ENCODE assay signal across 1 cellular context in the genomic region with DNA sequence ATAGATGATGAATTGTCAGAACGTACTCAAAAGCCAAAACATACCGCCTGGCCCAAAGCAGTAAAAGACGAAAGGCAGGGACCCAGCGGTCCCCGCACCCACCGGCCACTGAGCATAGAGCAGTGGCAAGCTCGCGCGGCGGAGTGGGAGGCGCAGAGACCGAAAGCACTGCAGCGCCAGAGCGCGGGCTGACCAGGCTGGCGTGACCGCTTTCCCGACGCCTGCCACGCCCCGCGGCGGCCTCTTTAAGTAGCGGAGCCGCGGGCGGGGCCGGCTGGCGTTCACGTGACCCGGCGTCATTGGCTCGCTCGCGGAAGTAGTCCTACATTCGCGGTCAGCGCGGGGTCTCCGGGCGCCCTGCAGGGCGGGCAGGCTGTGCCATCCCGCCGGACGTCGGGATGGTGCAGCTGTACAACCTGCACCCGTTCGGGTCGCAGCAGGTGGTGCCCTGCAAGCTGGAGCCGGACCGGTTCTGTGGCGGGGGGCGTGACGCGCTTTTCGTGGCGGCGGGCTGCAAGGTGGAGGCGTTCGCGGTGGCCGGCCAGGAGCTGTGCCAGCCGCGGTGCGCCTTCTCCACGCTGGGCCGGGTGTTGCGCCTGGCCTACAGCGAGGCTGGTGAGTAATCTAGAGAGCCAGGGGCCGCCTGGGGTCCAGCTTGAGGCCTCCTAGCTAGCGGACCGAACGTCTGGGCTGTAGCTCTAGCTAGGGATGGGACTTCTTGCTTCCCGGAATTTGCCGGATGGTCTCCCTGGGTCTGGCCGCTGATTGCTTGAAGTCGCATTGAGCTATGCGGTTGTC.
TF ChIP-seq lines count a peak whose summit lies in the region.

A gene with protein sequence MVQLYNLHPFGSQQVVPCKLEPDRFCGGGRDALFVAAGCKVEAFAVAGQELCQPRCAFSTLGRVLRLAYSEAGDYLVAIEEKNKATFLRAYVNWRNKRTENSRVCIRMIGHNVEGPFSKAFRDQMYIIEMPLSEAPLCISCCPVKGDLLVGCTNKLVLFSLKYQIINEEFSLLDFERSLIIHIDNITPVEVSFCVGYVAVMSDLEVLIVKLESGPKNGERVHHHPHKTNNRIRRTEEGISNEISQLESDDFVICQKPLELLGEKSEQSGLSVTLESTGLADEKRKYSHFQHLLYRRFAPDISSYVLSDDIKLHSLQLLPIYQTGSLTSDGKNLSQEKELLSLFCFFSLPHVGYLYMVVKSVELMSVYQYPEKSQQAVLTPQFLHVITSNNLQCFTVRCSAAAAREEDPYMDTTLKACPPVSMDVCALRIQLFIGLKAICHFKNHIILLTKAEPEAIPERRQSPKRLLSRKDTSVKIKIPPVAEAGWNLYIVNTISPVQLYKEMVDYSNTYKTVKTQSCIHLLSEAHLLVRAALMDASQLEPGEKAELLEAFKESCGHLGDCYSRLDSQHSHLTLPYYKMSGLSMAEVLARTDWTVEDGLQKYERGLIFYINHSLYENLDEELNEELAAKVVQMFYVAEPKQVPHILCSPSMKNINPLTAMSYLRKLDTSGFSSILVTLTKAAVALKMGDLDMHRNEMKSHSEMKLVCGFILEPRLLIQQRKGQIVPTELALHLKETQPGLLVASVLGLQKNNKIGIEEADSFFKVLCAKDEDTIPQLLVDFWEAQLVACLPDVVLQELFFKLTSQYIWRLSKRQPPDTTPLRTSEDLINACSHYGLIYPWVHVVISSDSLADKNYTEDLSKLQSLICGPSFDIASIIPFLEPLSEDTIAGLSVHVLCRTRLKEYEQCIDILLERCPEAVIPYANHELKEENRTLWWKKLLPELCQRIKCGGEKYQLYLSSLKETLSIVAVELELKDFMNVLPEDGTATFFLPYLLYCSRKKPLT (plus strand): TSS at position 313 of the 798 bp plus-strand sequence. CDS start 86 bp downstream, at position 399.

TF ChIP-seq in HepG2, 621 proteins besides CTCF, POLR2A, EP300 and RAD21 (continued from another document and continues in another):
- TF ChIP-seq, protein P1, sequence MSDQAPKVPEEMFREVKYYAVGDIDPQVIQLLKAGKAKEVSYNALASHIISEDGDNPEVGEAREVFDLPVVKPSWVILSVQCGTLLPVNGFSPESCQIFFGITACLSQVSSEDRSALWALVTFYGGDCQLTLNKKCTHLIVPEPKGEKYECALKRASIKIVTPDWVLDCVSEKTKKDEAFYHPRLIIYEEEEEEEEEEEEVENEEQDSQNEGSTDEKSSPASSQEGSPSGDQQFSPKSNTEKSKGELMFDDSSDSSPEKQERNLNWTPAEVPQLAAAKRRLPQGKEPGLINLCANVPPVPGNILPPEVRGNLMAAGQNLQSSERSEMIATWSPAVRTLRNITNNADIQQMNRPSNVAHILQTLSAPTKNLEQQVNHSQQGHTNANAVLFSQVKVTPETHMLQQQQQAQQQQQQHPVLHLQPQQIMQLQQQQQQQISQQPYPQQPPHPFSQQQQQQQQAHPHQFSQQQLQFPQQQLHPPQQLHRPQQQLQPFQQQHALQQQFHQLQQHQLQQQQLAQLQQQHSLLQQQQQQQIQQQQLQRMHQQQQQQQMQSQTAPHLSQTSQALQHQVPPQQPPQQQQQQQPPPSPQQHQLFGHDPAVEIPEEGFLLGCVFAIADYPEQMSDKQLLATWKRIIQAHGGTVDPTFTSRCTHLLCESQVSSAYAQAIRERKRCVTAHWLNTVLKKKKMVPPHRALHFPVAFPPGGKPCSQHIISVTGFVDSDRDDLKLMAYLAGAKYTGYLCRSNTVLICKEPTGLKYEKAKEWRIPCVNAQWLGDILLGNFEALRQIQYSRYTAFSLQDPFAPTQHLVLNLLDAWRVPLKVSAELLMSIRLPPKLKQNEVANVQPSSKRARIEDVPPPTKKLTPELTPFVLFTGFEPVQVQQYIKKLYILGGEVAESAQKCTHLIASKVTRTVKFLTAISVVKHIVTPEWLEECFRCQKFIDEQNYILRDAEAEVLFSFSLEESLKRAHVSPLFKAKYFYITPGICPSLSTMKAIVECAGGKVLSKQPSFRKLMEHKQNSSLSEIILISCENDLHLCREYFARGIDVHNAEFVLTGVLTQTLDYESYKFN (CRISPR knock-in tag; conservative IDR thresholded peaks at IDR 0.05): no peak; the same call in 1 of the 2 replicates
- TF ChIP-seq ZNF547 (CRISPR knock-in tag; IDR thresholded peaks at IDR 0.05) (peak; percentile 88), ZNF383 (CRISPR knock-in tag; IDR thresholded peaks at IDR 0.05; ENCODE audit: borderline replicate concordance) (no peak), HOXA9 (CRISPR knock-in tag; IDR thresholded peaks at IDR 0.05; ENCODE audit: borderline replicate concordance) (0 out of 2 replicates have a peak, but pooled peaks have one; percentile 65), ELF4 (CRISPR knock-in tag; IDR thresholded peaks at IDR 0.05; ENCODE audit: borderline replicate concordance) (peak; percentile 23; the same call in 1 of the 2 replicates), TBP (CRISPR knock-in tag; IDR thresholded peaks at IDR 0.05) (no peak), ZSCAN12 (CRISPR knock-in tag; IDR thresholded peaks at IDR 0.05) (no peak; the same call in 1 of the 2 replicates), PAX8 (CRISPR knock-in tag; IDR thresholded peaks at IDR 0.05; ENCODE audit: borderline replicate concordance) (peak; percentile 81; the same call in 1 of the 2 replicates), ZNF678 (CRISPR knock-in tag; IDR thresholded peaks at IDR 0.05) (peak; percentile 58; the same call in 1 of the 2 replicates), SALL1 (CRISPR knock-in tag; IDR thresholded peaks at IDR 0.05) (peak; percentile 79), ZNF44 (CRISPR knock-in tag; IDR thresholded peaks at IDR 0.05) (peak; percentile 88; the same call in 1 of the 2 replicates), ZNF225 (CRISPR knock-in tag; IDR thresholded peaks at IDR 0.05) (no peak; the same call in 1 of the 2 replicates), ZSCAN31 (CRISPR knock-in tag; IDR thresholded peaks at IDR 0.05; ENCODE audit: low read depth) (peak; percentile 90; the same call in 1 of the 2 replicates), KDM5B (CRISPR knock-in tag; IDR thresholded peaks at IDR 0.05; ENCODE audit: borderline replicate concordance) (peak; percentile 98), SP5 (CRISPR knock-in tag; IDR thresholded peaks at IDR 0.05; ENCODE audit: borderline replicate concordance, low read depth) (peak; percentile 81; the same call in 1 of the 2 replicates), MYNN (CRISPR knock-in tag; IDR thresholded peaks at IDR 0.05; ENCODE audit: low read depth) (no peak), ZNF749 (CRISPR knock-in tag; IDR thresholded peaks at IDR 0.05; ENCODE audit: borderline replicate concordance) (peak; percentile 78), ZNF563 (CRISPR knock-in tag; IDR thresholded peaks at IDR 0.05) (peak; percentile 74), NKX3-1 (CRISPR knock-in tag; IDR thresholded peaks at IDR 0.05) (peak; percentile 86), ZNF674 (CRISPR knock-in tag; IDR thresholded peaks at IDR 0.05; ENCODE audit: low read depth) (peak; percentile 8; the same call in 1 of the 2 replicates), NR3C1 (CRISPR knock-in tag; IDR thresholded peaks at IDR 0.05) (no peak), FOXJ3 (CRISPR knock-in tag; IDR thresholded peaks at IDR 0.05; ENCODE audit: borderline replicate concordance) (peak; percentile 70; the same call in 1 of the 2 replicates)
- TF ChIP-seq, protein P2, sequence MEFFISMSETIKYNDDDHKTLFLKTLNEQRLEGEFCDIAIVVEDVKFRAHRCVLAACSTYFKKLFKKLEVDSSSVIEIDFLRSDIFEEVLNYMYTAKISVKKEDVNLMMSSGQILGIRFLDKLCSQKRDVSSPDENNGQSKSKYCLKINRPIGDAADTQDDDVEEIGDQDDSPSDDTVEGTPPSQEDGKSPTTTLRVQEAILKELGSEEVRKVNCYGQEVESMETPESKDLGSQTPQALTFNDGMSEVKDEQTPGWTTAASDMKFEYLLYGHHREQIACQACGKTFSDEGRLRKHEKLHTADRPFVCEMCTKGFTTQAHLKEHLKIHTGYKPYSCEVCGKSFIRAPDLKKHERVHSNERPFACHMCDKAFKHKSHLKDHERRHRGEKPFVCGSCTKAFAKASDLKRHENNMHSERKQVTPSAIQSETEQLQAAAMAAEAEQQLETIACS (CRISPR knock-in tag; IDR thresholded peaks at IDR 0.05): peak; percentile 26; the same call in 1 of the 2 replicates
- TF ChIP-seq, protein P3, sequence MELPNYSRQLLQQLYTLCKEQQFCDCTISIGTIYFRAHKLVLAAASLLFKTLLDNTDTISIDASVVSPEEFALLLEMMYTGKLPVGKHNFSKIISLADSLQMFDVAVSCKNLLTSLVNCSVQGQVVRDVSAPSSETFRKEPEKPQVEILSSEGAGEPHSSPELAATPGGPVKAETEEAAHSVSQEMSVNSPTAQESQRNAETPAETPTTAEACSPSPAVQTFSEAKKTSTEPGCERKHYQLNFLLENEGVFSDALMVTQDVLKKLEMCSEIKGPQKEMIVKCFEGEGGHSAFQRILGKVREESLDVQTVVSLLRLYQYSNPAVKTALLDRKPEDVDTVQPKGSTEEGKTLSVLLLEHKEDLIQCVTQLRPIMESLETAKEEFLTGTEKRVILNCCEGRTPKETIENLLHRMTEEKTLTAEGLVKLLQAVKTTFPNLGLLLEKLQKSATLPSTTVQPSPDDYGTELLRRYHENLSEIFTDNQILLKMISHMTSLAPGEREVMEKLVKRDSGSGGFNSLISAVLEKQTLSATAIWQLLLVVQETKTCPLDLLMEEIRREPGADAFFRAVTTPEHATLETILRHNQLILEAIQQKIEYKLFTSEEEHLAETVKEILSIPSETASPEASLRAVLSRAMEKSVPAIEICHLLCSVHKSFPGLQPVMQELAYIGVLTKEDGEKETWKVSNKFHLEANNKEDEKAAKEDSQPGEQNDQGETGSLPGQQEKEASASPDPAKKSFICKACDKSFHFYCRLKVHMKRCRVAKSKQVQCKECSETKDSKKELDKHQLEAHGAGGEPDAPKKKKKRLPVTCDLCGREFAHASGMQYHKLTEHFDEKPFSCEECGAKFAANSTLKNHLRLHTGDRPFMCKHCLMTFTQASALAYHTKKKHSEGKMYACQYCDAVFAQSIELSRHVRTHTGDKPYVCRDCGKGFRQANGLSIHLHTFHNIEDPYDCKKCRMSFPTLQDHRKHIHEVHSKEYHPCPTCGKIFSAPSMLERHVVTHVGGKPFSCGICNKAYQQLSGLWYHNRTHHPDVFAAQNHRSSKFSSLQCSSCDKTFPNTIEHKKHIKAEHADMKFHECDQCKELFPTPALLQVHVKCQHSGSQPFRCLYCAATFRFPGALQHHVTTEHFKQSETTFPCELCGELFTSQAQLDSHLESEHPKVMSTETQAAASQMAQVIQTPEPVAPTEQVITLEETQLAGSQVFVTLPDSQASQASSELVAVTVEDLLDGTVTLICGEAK (IDR thresholded peaks at IDR 0.05): no peak
- TF ChIP-seq, protein P3 (CRISPR knock-in tag; IDR thresholded peaks at IDR 0.05): peak; percentile 66; the same call in 1 of the 2 replicates
- TF ChIP-seq, protein P4, sequence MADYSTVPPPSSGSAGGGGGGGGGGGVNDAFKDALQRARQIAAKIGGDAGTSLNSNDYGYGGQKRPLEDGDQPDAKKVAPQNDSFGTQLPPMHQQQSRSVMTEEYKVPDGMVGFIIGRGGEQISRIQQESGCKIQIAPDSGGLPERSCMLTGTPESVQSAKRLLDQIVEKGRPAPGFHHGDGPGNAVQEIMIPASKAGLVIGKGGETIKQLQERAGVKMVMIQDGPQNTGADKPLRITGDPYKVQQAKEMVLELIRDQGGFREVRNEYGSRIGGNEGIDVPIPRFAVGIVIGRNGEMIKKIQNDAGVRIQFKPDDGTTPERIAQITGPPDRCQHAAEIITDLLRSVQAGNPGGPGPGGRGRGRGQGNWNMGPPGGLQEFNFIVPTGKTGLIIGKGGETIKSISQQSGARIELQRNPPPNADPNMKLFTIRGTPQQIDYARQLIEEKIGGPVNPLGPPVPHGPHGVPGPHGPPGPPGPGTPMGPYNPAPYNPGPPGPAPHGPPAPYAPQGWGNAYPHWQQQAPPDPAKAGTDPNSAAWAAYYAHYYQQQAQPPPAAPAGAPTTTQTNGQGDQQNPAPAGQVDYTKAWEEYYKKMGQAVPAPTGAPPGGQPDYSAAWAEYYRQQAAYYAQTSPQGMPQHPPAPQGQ (CRISPR knock-in tag; IDR thresholded peaks at IDR 0.05; ENCODE audit: borderline replicate concordance): no peak
- TF ChIP-seq, protein P5, sequence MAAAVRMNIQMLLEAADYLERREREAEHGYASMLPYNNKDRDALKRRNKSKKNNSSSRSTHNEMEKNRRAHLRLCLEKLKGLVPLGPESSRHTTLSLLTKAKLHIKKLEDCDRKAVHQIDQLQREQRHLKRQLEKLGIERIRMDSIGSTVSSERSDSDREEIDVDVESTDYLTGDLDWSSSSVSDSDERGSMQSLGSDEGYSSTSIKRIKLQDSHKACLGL (CRISPR knock-in tag; IDR thresholded peaks at IDR 0.05): peak; percentile 93
- TF ChIP-seq, protein P6, sequence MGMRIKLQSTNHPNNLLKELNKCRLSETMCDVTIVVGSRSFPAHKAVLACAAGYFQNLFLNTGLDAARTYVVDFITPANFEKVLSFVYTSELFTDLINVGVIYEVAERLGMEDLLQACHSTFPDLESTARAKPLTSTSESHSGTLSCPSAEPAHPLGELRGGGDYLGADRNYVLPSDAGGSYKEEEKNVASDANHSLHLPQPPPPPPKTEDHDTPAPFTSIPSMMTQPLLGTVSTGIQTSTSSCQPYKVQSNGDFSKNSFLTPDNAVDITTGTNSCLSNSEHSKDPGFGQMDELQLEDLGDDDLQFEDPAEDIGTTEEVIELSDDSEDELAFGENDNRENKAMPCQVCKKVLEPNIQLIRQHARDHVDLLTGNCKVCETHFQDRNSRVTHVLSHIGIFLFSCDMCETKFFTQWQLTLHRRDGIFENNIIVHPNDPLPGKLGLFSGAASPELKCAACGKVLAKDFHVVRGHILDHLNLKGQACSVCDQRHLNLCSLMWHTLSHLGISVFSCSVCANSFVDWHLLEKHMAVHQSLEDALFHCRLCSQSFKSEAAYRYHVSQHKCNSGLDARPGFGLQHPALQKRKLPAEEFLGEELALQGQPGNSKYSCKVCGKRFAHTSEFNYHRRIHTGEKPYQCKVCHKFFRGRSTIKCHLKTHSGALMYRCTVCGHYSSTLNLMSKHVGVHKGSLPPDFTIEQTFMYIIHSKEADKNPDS (CRISPR knock-in tag; IDR thresholded peaks at IDR 0.05): no peak
